ENCODE assay signal across 8 cellular contexts in genomic region chr2:168211664-168212163, GRCh38. TPM values are rescaled to one million over a fixed set of nuclear protein-coding genes. Genes with fewer than 3 reads are reported as not detected.
DNase-seq lines count a peak whose midpoint lies in the region; ATAC-seq and TF ChIP-seq lines count a peak whose summit lies in the region.

No MANE protein-coding gene starts in this region.

- no peaks in the 10 kb centered on the region for H3K27me3 ChIP-seq in ascending aorta

- DNase-seq in omental fat pad (ENCODE audit: low spot score) (no peak), GM13976 (ENCODE audit: low spot score) (no peak), ascending aorta (ENCODE audit: low spot score in 2 of 2) (no peak), NCI-H2171 treated with DMSO at 0.1 percent for 48 hours (lab: John Stamatoyannopoulos, UW) (no peak), hepatic stellate cell (ENCODE audit: low spot score) (no peak)

- peak overlapping the region; percentile 89 for H3K27ac Mint-ChIP-seq in activated T-helper 17 cell treated with anti-CD3 and anti-CD28 coated beads, Interleukin-2, amount 50 U/mL, for 72 hours

- H3K27ac ChIP-seq in ascending aorta = no peak overlapping the region

- H3K27me3 Mint-ChIP-seq in activated T-helper 17 cell treated with anti-CD3 and anti-CD28 coated beads, Interleukin-2, amount 50 U/mL, for 72 hours = no peaks in the 10 kb centered on the region

- no peaks in the 10 kb centered on the region for H3K36me3 Mint-ChIP-seq in activated T-helper 17 cell treated with anti-CD3 and anti-CD28 coated beads, Interleukin-2, amount 50 U/mL, for 72 hours (ENCODE audit: low read depth)

- H3K4me3 Mint-ChIP-seq in activated T-helper 17 cell treated with anti-CD3 and anti-CD28 coated beads, Interleukin-2, amount 50 U/mL, for 72 hours = peak overlapping the region; percentile 75

- peaks cover 48% of the 10 kb centered on the region for H3K4me1 Mint-ChIP-seq in activated T-helper 17 cell treated with anti-CD3 and anti-CD28 coated beads, Interleukin-2, amount 50 U/mL, for 72 hours

- H3K9me3 Mint-ChIP-seq in activated T-helper 17 cell treated with anti-CD3 and anti-CD28 coated beads, Interleukin-2, amount 50 U/mL, for 72 hours = no peaks in the 10 kb centered on the region

- TF ChIP-seq CTCF in omental fat pad (IDR thresholded peaks at IDR 0.05) (no peak), GM13976 (IDR thresholded peaks at IDR 0.05; ENCODE audit: borderline replicate concordance, control extremely low read depth, extremely low read depth, insufficient read depth, missing control alignments) (no peak), ascending aorta (IDR thresholded peaks at IDR 0.05) (no peak)

- no peak overlapping the region for H3K4me3 ChIP-seq in ascending aorta

- H3K4me1 ChIP-seq in ascending aorta = peaks cover 0 to 4% of the 10 kb centered on the region in 2 donors

- ATAC-seq in GM18519 (IDR thresholded peaks at IDR 0.05; ENCODE audit: low FRiP score, unreplicated experiment) = peak; percentile 59
- peak; percentile 65 for ATAC-seq in HG02885 (IDR thresholded peaks at IDR 0.05; ENCODE audit: poor library complexity, unreplicated experiment)
- peak; percentile 77 for ATAC-seq in activated T-helper 17 cell treated with anti-CD3 and anti-CD28 coated beads, Interleukin-2, amount 50 U/mL, for 72 hours (replicated peaks)
- peak; percentile 25 for ATAC-seq in omental fat pad (ENCODE audit: low FRiP score)

- intact Hi-C loops in ascending aorta (cut with DNase I) = no loop called here

- in situ Hi-C loops in GM13976 (cut with MboI; ENCODE audit: low sequenced_read_pairs, unreplicated experiment) = no loop called here

- H3K36me3 ChIP-seq in ascending aorta = no peaks in the 10 kb centered on the region

- no peaks in the 10 kb centered on the region for H3K9me3 ChIP-seq in ascending aorta

RNA-seq across cellular contexts. Expression of gene STK39, which starts 35.7 kb away (rescaled TPM):
- 10 to 100 TPM; 21.5 to 27.9 TPM for total RNA-seq in activated T-helper 17 cell treated with anti-CD3 and anti-CD28 coated beads, Interleukin-2, amount 50 U/mL, for 72 hours
- total RNA-seq in omental fat pad = 10 to 100 TPM; 18.4 to 65.0 (median 27.1) TPM
- total RNA-seq in ascending aorta = 7.5 TPM

Comparison
In these comparisons a context has a peak if more than half of its experiments do, and no peak if none do; other contexts are left out.
1. ATAC-seq: peak in every context shown above with its lines; median percentile 77 in activated T-helper 17 cell treated with anti-CD3 and anti-CD28 coated beads, Interleukin-2, amount 50 U/mL, for 72 hours; 65 in HG02885; 59 in GM18519; 25 in omental fat pad.